ENCODE assay signal across 19 cellular contexts in genomic region chr7:4185136-4185535, GRCh38.
"Had no signal": no experiment of that assay in that cellular context is flagged by ENCODE, and none has a peak within 500 bp of the region (broad histone marks: within the 10 kb centered on the region; RNA-seq: fewer than 3 reads in every experiment).

No MANE protein-coding gene starts in this region.

- H3K27ac Mint-ChIP-seq: dendritic cell treated with granulocyte-macrophage colony-stimulating factor and Interleukin-4, amounts not matched to agents 40 ng/mL and 50 ng/mL, for 4 days; effector memory CD8-positive, alpha-beta T cell; natural killer cell; type B pancreatic cell had no signal

- H3K27me3 Mint-ChIP-seq: dendritic cell treated with granulocyte-macrophage colony-stimulating factor and Interleukin-4, amounts not matched to agents 40 ng/mL and 50 ng/mL, for 4 days; effector memory CD8-positive, alpha-beta T cell; type B pancreatic cell had no signal

- H3K27ac ChIP-seq: gastroesophageal sphincter, neutrophil, right atrium auricular region had no signal

- H3K36me3 ChIP-seq: esophagus squamous epithelium, gastroesophageal sphincter, neutrophil, right atrium auricular region had no signal

- H3K9me3 ChIP-seq: esophagus squamous epithelium, gastroesophageal sphincter, mucosa of descending colon, neutrophil, right atrium auricular region had no signal

- ATAC-seq: effector memory CD8-positive, alpha-beta T cell; gastroesophageal sphincter; left colon; left ventricle myocardium superior; mucosa of descending colon; natural killer cell had no signal

- H3K4me1 Mint-ChIP-seq: natural killer cell had no signal

- H3K9me3 Mint-ChIP-seq: natural killer cell had no signal

- DNase-seq: cerebellar nuclear complex; effector memory CD8-positive, alpha-beta T cell; esophagus squamous epithelium; foreskin fibroblast; glutamatergic neuron; left colon; mesendoderm; natural killer cell; small intestine; stimulated activated CD4-positive, alpha-beta T cell treated with anti-CD3 and anti-CD28 coated beads, Interleukin-2, amount 100 ng/mL, for 48 hours; stimulated activated naive CD4-positive, alpha-beta T cell treated with Interleukin-2 at 50 U/mL for 16 hours had no signal

- H3K36me3 Mint-ChIP-seq: natural killer cell had no signal

- H3K4me3 Mint-ChIP-seq: dendritic cell treated with granulocyte-macrophage colony-stimulating factor and Interleukin-4, amounts not matched to agents 40 ng/mL and 50 ng/mL, for 4 days; effector memory CD8-positive, alpha-beta T cell; natural killer cell; type B pancreatic cell had no signal

- H3K4me3 ChIP-seq: esophagus squamous epithelium, gastroesophageal sphincter, lung, mucosa of descending colon, right atrium auricular region had no signal

- H3K4me1 ChIP-seq: right atrium auricular region had no signal

- H3K27me3 ChIP-seq: esophagus squamous epithelium, gastroesophageal sphincter, neutrophil, right atrium auricular region had no signal
